Comparison of ENCODE assay signal across 9 cellular contexts in genomic region chr2:113499019-113499885, GRCh38. TPM values are rescaled to one million over a fixed set of nuclear protein-coding genes. Genes with fewer than 3 reads are reported as not detected.
DNase-seq lines count a peak whose midpoint lies in the region; ATAC-seq and TF ChIP-seq lines count a peak whose summit lies in the region.
"Not testable (repeated sequence)": the region's sequence is repeated elsewhere in the genome, so short reads cannot be mapped to it uniquely, and the experiment has no call there.
"Had no signal": no experiment of that assay in that cellular context is flagged by ENCODE, and none has a peak within 500 bp of the region (broad histone marks: within the 10 kb centered on the region; RNA-seq: fewer than 3 reads in every experiment).

No MANE protein-coding gene starts in this region.

- not testable (repeated sequence) for H4K20me1 ChIP-seq in hepatocyte (ENCODE audit: insufficient read depth, poor library complexity, severe bottlenecking)

- DNase-seq in CD14-positive monocyte (ENCODE audit: low spot score); activated naive CD8-positive, alpha-beta T cell treated with anti-CD3 and anti-CD28 coated beads, Interleukin-2, amount 50 U/mL, for 24 hours; hepatocyte (ENCODE audit: low spot score); type B pancreatic cell (ENCODE audit: extremely low spot score, unreplicated experiment): not testable (repeated sequence)
- peak in 5 of 34 experiments; percentile 4 to 36 (median 12) for DNase-seq in T-cell
- peak; percentile 36 for DNase-seq in activated CD4-positive, alpha-beta memory T cell treated with anti-CD3 and anti-CD28 coated beads, Interleukin-2, amount 10 ng/mL, durations not matched to agents 7 days and 5 days
- peak in 1 of 2 donors; percentile 26 for DNase-seq in activated T-cell treated with anti-CD3 and anti-CD28 coated beads, Interleukin-2, amount 50 U/mL, for 72 hours

- intact Hi-C loops in CD14-positive monocyte (cut with micrococcal nuclease): not testable (repeated sequence)

- H3K9me3 ChIP-seq in hepatocyte (ENCODE audit: low read depth): not testable (repeated sequence)

- not testable (repeated sequence) for H3K9me2 ChIP-seq in hepatocyte (replicated peaks; ENCODE audit: insufficient read depth)

- H3K27ac ChIP-seq in hepatocyte: not testable (repeated sequence)

- H3K4me3 ChIP-seq in hepatocyte: not testable (repeated sequence)

- H3K4me3 Mint-ChIP-seq in CD14-positive monocyte (peak overlapping the region; percentile 24 to 46), T-cell (peak overlapping the region in 2 of 3 donors; percentile 30 to 31), nephron (peak overlapping the region; percentile 23 to 37 (median 26)), type B pancreatic cell (peak overlapping the region; percentile 58)
- H3K4me3 Mint-ChIP-seq in activated CD4-positive, alpha-beta memory T cell treated with anti-CD3 and anti-CD28 coated beads, Interleukin-2, amount 10 ng/mL, durations not matched to agents 7 days and 5 days: peak overlapping the region; percentile 61
- H3K4me3 Mint-ChIP-seq in activated T-cell treated with anti-CD3 and anti-CD28 coated beads, Interleukin-2, amount 50 U/mL, for 72 hours: peak overlapping the region; percentile 62 to 73
- H3K4me3 Mint-ChIP-seq in activated naive CD8-positive, alpha-beta T cell treated with anti-CD3 and anti-CD28 coated beads, Interleukin-2, amount 50 U/mL, for 24 hours: peak overlapping the region; percentile 17

- H3K79me2 ChIP-seq in hepatocyte: not testable (repeated sequence)

- 9% methylated on average over 29 of the region's 62 CpGs for WGBS in hepatocyte (ENCODE audit: low lambda C conversion rate, missing lambda C conversion rate)

- not testable (repeated sequence) for H3K4me1 ChIP-seq in hepatocyte (ENCODE audit: insufficient read depth)

- CTCF ChIA-PET in T-cell (lab: Charles Lee); activated CD4-positive, alpha-beta memory T cell treated with anti-CD3 and anti-CD28 coated beads, Interleukin-2, amount 10 ng/mL, durations not matched to agents 7 days and 5 days (lab: Charles Lee): not testable (repeated sequence)

- H3K36me3 ChIP-seq in hepatocyte (replicated peaks; ENCODE audit: insufficient read depth, low read depth): not testable (repeated sequence)

- ATAC-seq in T-cell (replicated peaks in 1 of 4); activated T-cell treated with anti-CD3 and anti-CD28 coated beads, Interleukin-2, amount 50 U/mL, for 72 hours (replicated peaks in 1 of 2); activated naive CD8-positive, alpha-beta T cell treated with anti-CD3 and anti-CD28 coated beads, Interleukin-2, amount 50 U/mL, for 24 hours: not testable (repeated sequence)

- not testable (repeated sequence) for H2AFZ ChIP-seq in hepatocyte

- H3K27me3 ChIP-seq in hepatocyte: peaks cover 14% of the 10 kb centered on the region

- H3K9me3 Mint-ChIP-seq in CD14-positive monocyte: peaks cover 0 to 20% (median 2%) of the 10 kb centered on the region in 7 donors
- H3K9me3 Mint-ChIP-seq in T-cell; activated CD4-positive, alpha-beta memory T cell treated with anti-CD3 and anti-CD28 coated beads, Interleukin-2, amount 10 ng/mL, durations not matched to agents 7 days and 5 days; activated T-cell treated with anti-CD3 and anti-CD28 coated beads, Interleukin-2, amount 50 U/mL, for 72 hours; activated naive CD8-positive, alpha-beta T cell treated with anti-CD3 and anti-CD28 coated beads, Interleukin-2, amount 50 U/mL, for 24 hours; nephron; type B pancreatic cell: not testable (repeated sequence)

- H3K36me3 Mint-ChIP-seq in CD14-positive monocyte: peaks cover 11 to 18% of the 10 kb centered on the region in 2 donors
- H3K36me3 Mint-ChIP-seq in T-cell; activated CD4-positive, alpha-beta memory T cell treated with anti-CD3 and anti-CD28 coated beads, Interleukin-2, amount 10 ng/mL, durations not matched to agents 7 days and 5 days (ENCODE audit: low read depth); activated T-cell treated with anti-CD3 and anti-CD28 coated beads, Interleukin-2, amount 50 U/mL, for 72 hours (ENCODE audit: insufficient read depth in 2 of 2); activated naive CD8-positive, alpha-beta T cell treated with anti-CD3 and anti-CD28 coated beads, Interleukin-2, amount 50 U/mL, for 24 hours (ENCODE audit: low read depth); nephron (ENCODE audit: low read depth); type B pancreatic cell: not testable (repeated sequence)

- peak overlapping the region; percentile 33 for H3K4me2 ChIP-seq in hepatocyte

- peaks cover 21 to 69% (median 44%) of the 10 kb centered on the region in 3 donors for H3K27me3 Mint-ChIP-seq in CD14-positive monocyte (ENCODE audit: low read depth in 3 of 3)
- H3K27me3 Mint-ChIP-seq in T-cell: peaks cover 10 to 19% of the 10 kb centered on the region in 2 donors
- peaks cover 36% of the 10 kb centered on the region for H3K27me3 Mint-ChIP-seq in activated CD4-positive, alpha-beta memory T cell treated with anti-CD3 and anti-CD28 coated beads, Interleukin-2, amount 10 ng/mL, durations not matched to agents 7 days and 5 days
- not testable (repeated sequence) for H3K27me3 Mint-ChIP-seq in activated T-cell treated with anti-CD3 and anti-CD28 coated beads, Interleukin-2, amount 50 U/mL, for 72 hours (ENCODE audit: low read depth)
- H3K27me3 Mint-ChIP-seq in activated naive CD8-positive, alpha-beta T cell treated with anti-CD3 and anti-CD28 coated beads, Interleukin-2, amount 50 U/mL, for 24 hours: peaks cover 18% of the 10 kb centered on the region
- H3K27me3 Mint-ChIP-seq in nephron (ENCODE audit: low read depth): peaks cover 54% of the 10 kb centered on the region
- H3K27me3 Mint-ChIP-seq in type B pancreatic cell: peaks cover 32% of the 10 kb centered on the region

- POLR2A ChIA-PET in T-cell (lab: Charles Lee); activated CD4-positive, alpha-beta memory T cell treated with anti-CD3 and anti-CD28 coated beads, Interleukin-2, amount 10 ng/mL, durations not matched to agents 7 days and 5 days (lab: Charles Lee): not testable (repeated sequence)

- not testable (repeated sequence) for H3K27ac Mint-ChIP-seq in CD14-positive monocyte; T-cell; activated CD4-positive, alpha-beta memory T cell treated with anti-CD3 and anti-CD28 coated beads, Interleukin-2, amount 10 ng/mL, durations not matched to agents 7 days and 5 days; activated T-cell treated with anti-CD3 and anti-CD28 coated beads, Interleukin-2, amount 50 U/mL, for 72 hours; activated naive CD8-positive, alpha-beta T cell treated with anti-CD3 and anti-CD28 coated beads, Interleukin-2, amount 50 U/mL, for 24 hours; nephron; type B pancreatic cell

- TF ChIP-seq CTCF in CD14-positive monocyte (IDR thresholded peaks at IDR 0.05); hepatocyte (IDR thresholded peaks at IDR 0.05; ENCODE audit: poor library complexity); nephron (IDR thresholded peaks at IDR 0.05; ENCODE audit: unreplicated experiment in 3 of 3); type B pancreatic cell (conservative IDR thresholded peaks at IDR 0.05): not testable (repeated sequence)

- peaks cover 31% of the 10 kb centered on the region for H3K4me1 Mint-ChIP-seq in CD14-positive monocyte
- peaks cover 0 to 23% (median 16%) of the 10 kb centered on the region in 3 donors for H3K4me1 Mint-ChIP-seq in T-cell
- H3K4me1 Mint-ChIP-seq in activated CD4-positive, alpha-beta memory T cell treated with anti-CD3 and anti-CD28 coated beads, Interleukin-2, amount 10 ng/mL, durations not matched to agents 7 days and 5 days: peaks cover 22% of the 10 kb centered on the region
- H3K4me1 Mint-ChIP-seq in activated T-cell treated with anti-CD3 and anti-CD28 coated beads, Interleukin-2, amount 50 U/mL, for 72 hours (ENCODE audit: low read depth); activated naive CD8-positive, alpha-beta T cell treated with anti-CD3 and anti-CD28 coated beads, Interleukin-2, amount 50 U/mL, for 24 hours; nephron; type B pancreatic cell (ENCODE audit: unreplicated experiment): not testable (repeated sequence)

RNA-seq across cellular contexts. Expression of gene FOXD4L1, which starts 0.8 kb away (rescaled TPM):
- polyA plus RNA-seq in CD14-positive monocyte: not detected
- total RNA-seq in T-cell: under 1 TPM in 3 of 5 donors, not detected in 2; 0.36 to 0.38 (median 0.38) TPM
- under 1 TPM; 0.18 to 0.23 TPM for total RNA-seq in activated CD4-positive, alpha-beta memory T cell treated with anti-CD3 and anti-CD28 coated beads, Interleukin-2, amount 10 ng/mL, durations not matched to agents 7 days and 5 days
- total RNA-seq in activated T-cell treated with anti-CD3 and anti-CD28 coated beads, Interleukin-2, amount 50 U/mL, for 72 hours: under 1 TPM in 1 of 2 donors, not detected in 1; 0.12 TPM
- 0.12 and 0.20 TPM in 2 replicates for total RNA-seq in hepatocyte
- polyA plus RNA-seq in hepatocyte: not detected in 2 replicates
- total RNA-seq in type B pancreatic cell (ENCODE audit: low replicate concordance): 0.48 TPM in 1 of 2 replicates, not detected in the other
- total RNA-seq: H7 had no signal

Comparison
In these comparisons a context has a peak if more than half of its experiments do, and no peak if none do; other contexts are left out.
1. H3K4me3 Mint-ChIP-seq: peak in every context shown above with its lines; median percentile 68 in activated T-cell treated with anti-CD3 and anti-CD28 coated beads, Interleukin-2, amount 50 U/mL, for 72 hours; 61 in activated CD4-positive, alpha-beta memory T cell treated with anti-CD3 and anti-CD28 coated beads, Interleukin-2, amount 10 ng/mL, durations not matched to agents 7 days and 5 days; 58 in type B pancreatic cell; 35 in CD14-positive monocyte; 30 in T-cell; 26 in nephron; 17 in activated naive CD8-positive, alpha-beta T cell treated with anti-CD3 and anti-CD28 coated beads, Interleukin-2, amount 50 U/mL, for 24 hours.